15 cellular contexts compared by ENCODE assay signal in genomic region chr11:8265681-8266241, GRCh38. TPM values are rescaled to one million over a fixed set of nuclear protein-coding genes. Genes with fewer than 3 reads are reported as not detected.
A peak's percentile ranks its signal among the peaks of the same experiment; 100 is the strongest.
DNase-seq lines count a peak whose midpoint lies in the region; ATAC-seq, FAIRE-seq and TF ChIP-seq lines count a peak whose summit lies in the region.
"Had no signal": no experiment of that assay in that cellular context is flagged by ENCODE, and none has a peak within 500 bp of the region (broad histone marks: within the 10 kb centered on the region; RNA-seq: fewer than 3 reads in every experiment).

No MANE protein-coding gene starts in this region.

- H3K4me1 ChIP-seq in right lobe of liver (peaks cover 0 to 23% (median 0%) of the 10 kb centered on the region in 4 donors), mucosa of descending colon (ENCODE audit: low read depth) (peaks cover 24% of the 10 kb centered on the region)
- H3K4me1 ChIP-seq: SJCRH30 had no signal

- WGBS in right lobe of liver (ENCODE audit: insufficient coverage, low coverage, low lambda C conversion rate, missing lambda C conversion rate): 70% methylated on average over 5 of the region's 6 CpGs

- H3K9me3 ChIP-seq in right lobe of liver: no peaks in the 10 kb centered on the region
- no peaks in the 10 kb centered on the region for H3K9me3 ChIP-seq in mucosa of descending colon
- H3K9me3 ChIP-seq: SJCRH30 had no signal

- H3K4me3 ChIP-seq in AG09309 (ENCODE audit: control insufficient read depth, low read depth, low read length) (no peak overlapping the region), astrocyte of the spinal cord (ENCODE audit: low read depth, low read length) (no peak overlapping the region), right lobe of liver (no peak overlapping the region), mucosa of descending colon (no peak overlapping the region)
- H3K4me3 ChIP-seq: SJCRH30 had no signal

- DNase-seq in AG09309 (ENCODE audit: low read depth): no peak
- peak; percentile 58 for DNase-seq in H54 (ENCODE audit: insufficient read length, low spot score)
- DNase-seq in astrocyte of the spinal cord (ENCODE audit: low read depth, low spot score): no peak
- DNase-seq in right lobe of liver: peak in 2 of 3 donors; percentile 28 to 35
- no peak for DNase-seq in RPMI8226
- DNase-seq in T-helper 2 cell: no peak
- no peak for DNase-seq in NCI-H146 treated with DMSO at 0.1 percent for 48 hours (lab: John Stamatoyannopoulos, UW; ENCODE audit: unreplicated experiment)
- no peak for DNase-seq in mucosa of descending colon
- DNase-seq: effector memory CD4-positive, alpha-beta T cell; naive B cell; NCI-H2029 treated with DMSO at 0.1 percent for 48 hours; SJCRH30; stimulated activated naive CD8-positive, alpha-beta T cell treated with anti-CD3 and anti-CD28 coated beads, Interleukin-15, Interleukin-2, amounts not matched to agents 100 U/mL and 50 U/mL, for 24 hours had no signal

- intact Hi-C loops in right lobe of liver (cut with DNase I): no loop called here
- intact Hi-C loops in mucosa of descending colon (cut with DNase I, micrococcal nuclease): no loop called here

- FAIRE-seq in H54 (lab: Jason Lieb, UNC): no peak

- in situ Hi-C loops in astrocyte of the spinal cord (cut with HindIII; ENCODE audit: low sequenced_read_pairs): no loop called here

- peak; percentile 14 for TF ChIP-seq CTCF in AG09309 (IDR thresholded peaks at IDR 0.05; ENCODE audit: control insufficient read depth, insufficient read depth, low read depth, low read length, missing control alignments)
- peak; percentile 25 for TF ChIP-seq CTCF in astrocyte of the spinal cord (IDR thresholded peaks at IDR 0.05; ENCODE audit: low read depth, low read length)
- no peak for TF ChIP-seq CTCF in right lobe of liver (IDR thresholded peaks at IDR 0.05)
- no peak for TF ChIP-seq CTCF in mucosa of descending colon (IDR thresholded peaks at IDR 0.05)

- H3K27me3 ChIP-seq in right lobe of liver: peaks cover 13 to 53% of the 10 kb centered on the region in 2 donors

- ATAC-seq in right lobe of liver (no peak), mucosa of descending colon (no peak)
- ATAC-seq: activated naive CD4-positive, alpha-beta T cell treated with anti-CD3 and anti-CD28 coated beads, Interleukin-2, amount 50 U/mL, for 72 hours; stimulated activated naive CD8-positive, alpha-beta T cell treated with anti-CD3 and anti-CD28 coated beads, Interleukin-15, Interleukin-2, amounts not matched to agents 100 U/mL and 50 U/mL, for 24 hours had no signal

- TF ChIP-seq POLR2A in H54 (IDR thresholded peaks at IDR 0.05; ENCODE audit: low read depth, low read length): no peak
- TF ChIP-seq POLR2A in right lobe of liver (IDR thresholded peaks at IDR 0.05): no peak

- no peak overlapping the region for H3K27ac ChIP-seq in right lobe of liver
- H3K27ac ChIP-seq: SJCRH30 had no signal

- no peaks in the 10 kb centered on the region for H3K36me3 ChIP-seq in right lobe of liver
- no peaks in the 10 kb centered on the region for H3K36me3 ChIP-seq in mucosa of descending colon (ENCODE audit: low read depth)
- H3K36me3 ChIP-seq: SJCRH30 had no signal

RNA-seq across cellular contexts. Expression of gene LMO1, which starts 2.1 kb away (rescaled TPM):
- not detected for total RNA-seq in right lobe of liver
- under 1 TPM in 1 of 3 donors, not detected in 2; 0.70 TPM for total RNA-seq in mucosa of descending colon
- total RNA-seq: activated naive CD4-positive, alpha-beta T cell treated with anti-CD3 and anti-CD28 coated beads, Interleukin-2, amount 50 U/mL, for 72 hours; HT-29 had no signal

Comparison
In these comparisons a context has a peak if more than half of its experiments do, and no peak if none do; other contexts are left out.
1. DNase-seq: peak in H54 (single experiment) and right lobe of liver (2 of 3); none in AG09309 (single experiment), astrocyte of the spinal cord (single experiment), RPMI8226 (single experiment), T-helper 2 cell (0 of 5), NCI-H146 treated with DMSO at 0.1 percent for 48 hours (single experiment) and mucosa of descending colon (0 of 3).
2. CTCF ChIP-seq: peak in AG09309 (single experiment) and astrocyte of the spinal cord (single experiment); none in right lobe of liver (0 of 4) and mucosa of descending colon (single experiment).